Comparison of ENCODE assay signal across 1 cellular context in the genomic region with DNA sequence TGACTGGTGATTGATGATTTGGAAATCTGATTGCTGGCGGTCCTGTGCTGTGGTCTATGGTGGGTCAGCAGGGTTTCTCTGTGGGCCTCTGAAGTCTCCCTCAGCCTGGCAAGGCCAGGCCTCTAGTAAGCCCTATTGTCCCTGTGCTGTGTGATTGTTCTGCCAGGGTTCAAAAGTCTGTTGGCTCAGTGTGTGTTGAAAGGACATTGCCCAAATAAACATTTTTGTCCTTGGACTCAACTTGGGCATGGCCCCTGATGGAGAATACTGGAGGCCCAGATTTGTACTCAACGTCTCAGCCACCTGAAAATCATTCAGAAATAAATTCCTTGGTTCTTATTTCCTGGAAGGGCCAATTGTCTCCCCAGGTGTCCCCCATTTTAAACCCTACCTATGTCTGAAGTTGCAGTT.
A peak's percentile ranks its signal among the peaks of the same experiment; 100 is the strongest.
TF ChIP-seq lines count a peak whose summit lies in the region.

No MANE protein-coding gene starts in this region.

TF ChIP-seq in HepG2, 621 proteins besides CTCF, POLR2A, EP300 and RAD21 (continued from another document and continues in another):
- TF ChIP-seq, protein P1, sequence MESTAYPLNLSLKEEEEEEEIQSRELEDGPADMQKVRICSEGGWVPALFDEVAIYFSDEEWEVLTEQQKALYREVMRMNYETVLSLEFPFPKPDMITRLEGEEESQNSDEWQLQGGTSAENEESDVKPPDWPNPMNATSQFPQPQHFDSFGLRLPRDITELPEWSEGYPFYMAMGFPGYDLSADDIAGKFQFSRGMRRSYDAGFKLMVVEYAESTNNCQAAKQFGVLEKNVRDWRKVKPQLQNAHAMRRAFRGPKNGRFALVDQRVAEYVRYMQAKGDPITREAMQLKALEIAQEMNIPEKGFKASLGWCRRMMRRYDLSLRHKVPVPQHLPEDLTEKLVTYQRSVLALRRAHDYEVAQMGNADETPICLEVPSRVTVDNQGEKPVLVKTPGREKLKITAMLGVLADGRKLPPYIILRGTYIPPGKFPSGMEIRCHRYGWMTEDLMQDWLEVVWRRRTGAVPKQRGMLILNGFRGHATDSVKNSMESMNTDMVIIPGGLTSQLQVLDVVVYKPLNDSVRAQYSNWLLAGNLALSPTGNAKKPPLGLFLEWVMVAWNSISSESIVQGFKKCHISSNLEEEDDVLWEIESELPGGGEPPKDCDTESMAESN (CRISPR knock-in tag; conservative IDR thresholded peaks at IDR 0.05): 0 out of 2 replicates have a peak, but pooled peaks have one; percentile 81
- TF ChIP-seq ZNF674 (CRISPR knock-in tag; IDR thresholded peaks at IDR 0.05; ENCODE audit: low read depth) (no peak), ZNF230 (CRISPR knock-in tag; IDR thresholded peaks at IDR 0.05) (no peak), CEBPG (CRISPR knock-in tag; IDR thresholded peaks at IDR 0.05) (peak; percentile 75), GATAD2A (CRISPR knock-in tag; IDR thresholded peaks at IDR 0.05) (peak; percentile 97), NFYB (CRISPR knock-in tag; IDR thresholded peaks at IDR 0.05) (no peak), ZNF468 (CRISPR knock-in tag; IDR thresholded peaks at IDR 0.05) (no peak), JUN (CRISPR knock-in tag; IDR thresholded peaks at IDR 0.05) (peak; percentile 64; the same call in 1 of the 2 replicates), CCDC6 (CRISPR knock-in tag; IDR thresholded peaks at IDR 0.05) (0 out of 2 replicates have a peak, but pooled peaks have one; percentile 16), EHMT2 (IDR thresholded peaks at IDR 0.05; ENCODE audit: borderline replicate concordance, low read depth, low read length) (peak; percentile 92), ZNF777 (CRISPR knock-in tag; IDR thresholded peaks at IDR 0.05) (no peak), TBL1XR1 (IDR thresholded peaks at IDR 0.05; ENCODE audit: borderline replicate concordance, low read length, partially characterized antibody) (peak; percentile 83), ZNF263 (CRISPR knock-in tag; IDR thresholded peaks at IDR 0.05) (peak; percentile 18; the same call in 1 of the 2 replicates), ATF7-NPFF (CRISPR knock-in tag; IDR thresholded peaks at IDR 0.05; ENCODE audit: low read depth) (peak; percentile 26; the same call in 1 of the 2 replicates), HOXA3 (CRISPR knock-in tag; IDR thresholded peaks at IDR 0.05) (peak; percentile 85), ETV5 (CRISPR knock-in tag; IDR thresholded peaks at IDR 0.05; ENCODE audit: borderline replicate concordance) (peak; percentile 78; the same call in 1 of the 2 replicates), ZNF331 (CRISPR knock-in tag; IDR thresholded peaks at IDR 0.05) (peak; percentile 87), ZNF432 (CRISPR knock-in tag; IDR thresholded peaks at IDR 0.05; ENCODE audit: borderline replicate concordance) (no peak), BHLHE40 (IDR thresholded peaks at IDR 0.05; ENCODE audit: low read length) (0 out of 2 replicates have a peak, but pooled peaks have one; percentile 36), BORCS8-MEF2B (CRISPR knock-in tag; IDR thresholded peaks at IDR 0.05) (peak; percentile 41; the same call in 1 of the 2 replicates), HIVEP1 (CRISPR knock-in tag; IDR thresholded peaks at IDR 0.05) (no peak), KDM5A (IDR thresholded peaks at IDR 0.05; ENCODE audit: borderline replicate concordance, low read length) (no peak), ATF1 (CRISPR knock-in tag; IDR thresholded peaks at IDR 0.05) (peak; percentile 43; the same call in 1 of the 2 replicates), ZNF44 (CRISPR knock-in tag; IDR thresholded peaks at IDR 0.05) (peak; percentile 83; the same call in 1 of the 2 replicates), SAP130 (CRISPR knock-in tag; IDR thresholded peaks at IDR 0.05; ENCODE audit: low read depth) (peak; percentile 91), ZNF782 (CRISPR knock-in tag; IDR thresholded peaks at IDR 0.05; ENCODE audit: borderline replicate concordance) (no peak; the same call in 1 of the 2 replicates), SMAD3 (CRISPR knock-in tag; IDR thresholded peaks at IDR 0.05) (peak; percentile 94), ZFP41 (CRISPR knock-in tag; IDR thresholded peaks at IDR 0.05; ENCODE audit: borderline replicate concordance) (no peak), ZNF879 (CRISPR knock-in tag; IDR thresholded peaks at IDR 0.05) (no peak), KDM2A (CRISPR knock-in tag; IDR thresholded peaks at IDR 0.05; ENCODE audit: borderline replicate concordance, low read depth) (peak; percentile 54), ZFP36 (IDR thresholded peaks at IDR 0.05; ENCODE audit: borderline replicate concordance, low read depth, low read length, partially characterized antibody) (no peak), ZNF746 (CRISPR knock-in tag; IDR thresholded peaks at IDR 0.05) (peak; percentile 63; the same call in 1 of the 2 replicates), RXRB (CRISPR knock-in tag; IDR thresholded peaks at IDR 0.05; ENCODE audit: borderline replicate concordance) (peak; percentile 93), ESRRA (CRISPR knock-in tag; IDR thresholded peaks at IDR 0.05; ENCODE audit: low read depth) (peak; percentile 97), CC2D1A (CRISPR knock-in tag; IDR thresholded peaks at IDR 0.05) (no peak), MTF2 (CRISPR knock-in tag; IDR thresholded peaks at IDR 0.05; ENCODE audit: borderline replicate concordance) (no peak), ZNF7 (CRISPR knock-in tag; IDR thresholded peaks at IDR 0.05) (no peak), SAFB2 (CRISPR knock-in tag; IDR thresholded peaks at IDR 0.05; ENCODE audit: borderline replicate concordance, low read depth) (no peak), KDM1A (CRISPR knock-in tag; IDR thresholded peaks at IDR 0.05) (peak; percentile 81), PHF20 (CRISPR knock-in tag; IDR thresholded peaks at IDR 0.05) (no peak), ZNF367 (CRISPR knock-in tag; IDR thresholded peaks at IDR 0.05; ENCODE audit: borderline replicate concordance) (no peak), MAF1 (CRISPR knock-in tag; IDR thresholded peaks at IDR 0.05; ENCODE audit: borderline replicate concordance) (no peak), KLF6 (CRISPR knock-in tag; IDR thresholded peaks at IDR 0.05) (0 out of 2 replicates have a peak, but pooled peaks have one; percentile 61), ZFP82 (CRISPR knock-in tag; IDR thresholded peaks at IDR 0.05; ENCODE audit: borderline replicate concordance) (no peak), IKZF1 (IDR thresholded peaks at IDR 0.05) (no peak), REPIN1 (CRISPR knock-in tag; IDR thresholded peaks at IDR 0.05; ENCODE audit: borderline replicate concordance, low read depth) (peak; percentile 94)
- TF ChIP-seq, protein P2, sequence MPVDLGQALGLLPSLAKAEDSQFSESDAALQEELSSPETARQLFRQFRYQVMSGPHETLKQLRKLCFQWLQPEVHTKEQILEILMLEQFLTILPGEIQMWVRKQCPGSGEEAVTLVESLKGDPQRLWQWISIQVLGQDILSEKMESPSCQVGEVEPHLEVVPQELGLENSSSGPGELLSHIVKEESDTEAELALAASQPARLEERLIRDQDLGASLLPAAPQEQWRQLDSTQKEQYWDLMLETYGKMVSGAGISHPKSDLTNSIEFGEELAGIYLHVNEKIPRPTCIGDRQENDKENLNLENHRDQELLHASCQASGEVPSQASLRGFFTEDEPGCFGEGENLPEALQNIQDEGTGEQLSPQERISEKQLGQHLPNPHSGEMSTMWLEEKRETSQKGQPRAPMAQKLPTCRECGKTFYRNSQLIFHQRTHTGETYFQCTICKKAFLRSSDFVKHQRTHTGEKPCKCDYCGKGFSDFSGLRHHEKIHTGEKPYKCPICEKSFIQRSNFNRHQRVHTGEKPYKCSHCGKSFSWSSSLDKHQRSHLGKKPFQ (CRISPR knock-in tag; IDR thresholded peaks at IDR 0.05; ENCODE audit: insufficient replicate concordance): peak; percentile 75
- TF ChIP-seq, protein P3, sequence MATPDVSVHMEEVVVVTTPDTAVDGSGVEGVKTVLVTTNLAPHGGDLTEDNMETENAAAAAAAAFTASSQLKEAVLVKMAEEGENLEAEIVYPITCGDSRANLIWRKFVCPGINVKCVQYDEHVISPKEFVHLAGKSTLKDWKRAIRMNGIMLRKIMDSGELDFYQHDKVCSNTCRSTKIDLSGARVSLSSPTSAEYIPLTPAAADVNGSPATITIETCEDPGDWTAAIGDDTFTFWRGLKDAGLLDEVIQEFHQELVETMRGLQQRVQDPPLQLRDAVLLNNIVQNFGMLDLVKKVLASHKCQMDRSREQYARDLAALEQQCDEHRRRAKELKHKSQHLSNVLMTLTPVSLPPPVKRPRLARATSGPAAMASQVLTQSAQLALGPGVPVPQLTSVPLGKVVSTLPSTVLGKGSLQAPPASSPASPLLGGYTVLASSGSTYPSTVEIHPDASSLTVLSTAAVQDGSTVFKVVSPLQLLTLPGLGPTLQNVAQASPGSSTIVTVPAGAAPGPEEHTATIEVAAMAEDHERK (CRISPR knock-in tag; IDR thresholded peaks at IDR 0.05; ENCODE audit: low read depth): no peak
- TF ChIP-seq, protein P4, sequence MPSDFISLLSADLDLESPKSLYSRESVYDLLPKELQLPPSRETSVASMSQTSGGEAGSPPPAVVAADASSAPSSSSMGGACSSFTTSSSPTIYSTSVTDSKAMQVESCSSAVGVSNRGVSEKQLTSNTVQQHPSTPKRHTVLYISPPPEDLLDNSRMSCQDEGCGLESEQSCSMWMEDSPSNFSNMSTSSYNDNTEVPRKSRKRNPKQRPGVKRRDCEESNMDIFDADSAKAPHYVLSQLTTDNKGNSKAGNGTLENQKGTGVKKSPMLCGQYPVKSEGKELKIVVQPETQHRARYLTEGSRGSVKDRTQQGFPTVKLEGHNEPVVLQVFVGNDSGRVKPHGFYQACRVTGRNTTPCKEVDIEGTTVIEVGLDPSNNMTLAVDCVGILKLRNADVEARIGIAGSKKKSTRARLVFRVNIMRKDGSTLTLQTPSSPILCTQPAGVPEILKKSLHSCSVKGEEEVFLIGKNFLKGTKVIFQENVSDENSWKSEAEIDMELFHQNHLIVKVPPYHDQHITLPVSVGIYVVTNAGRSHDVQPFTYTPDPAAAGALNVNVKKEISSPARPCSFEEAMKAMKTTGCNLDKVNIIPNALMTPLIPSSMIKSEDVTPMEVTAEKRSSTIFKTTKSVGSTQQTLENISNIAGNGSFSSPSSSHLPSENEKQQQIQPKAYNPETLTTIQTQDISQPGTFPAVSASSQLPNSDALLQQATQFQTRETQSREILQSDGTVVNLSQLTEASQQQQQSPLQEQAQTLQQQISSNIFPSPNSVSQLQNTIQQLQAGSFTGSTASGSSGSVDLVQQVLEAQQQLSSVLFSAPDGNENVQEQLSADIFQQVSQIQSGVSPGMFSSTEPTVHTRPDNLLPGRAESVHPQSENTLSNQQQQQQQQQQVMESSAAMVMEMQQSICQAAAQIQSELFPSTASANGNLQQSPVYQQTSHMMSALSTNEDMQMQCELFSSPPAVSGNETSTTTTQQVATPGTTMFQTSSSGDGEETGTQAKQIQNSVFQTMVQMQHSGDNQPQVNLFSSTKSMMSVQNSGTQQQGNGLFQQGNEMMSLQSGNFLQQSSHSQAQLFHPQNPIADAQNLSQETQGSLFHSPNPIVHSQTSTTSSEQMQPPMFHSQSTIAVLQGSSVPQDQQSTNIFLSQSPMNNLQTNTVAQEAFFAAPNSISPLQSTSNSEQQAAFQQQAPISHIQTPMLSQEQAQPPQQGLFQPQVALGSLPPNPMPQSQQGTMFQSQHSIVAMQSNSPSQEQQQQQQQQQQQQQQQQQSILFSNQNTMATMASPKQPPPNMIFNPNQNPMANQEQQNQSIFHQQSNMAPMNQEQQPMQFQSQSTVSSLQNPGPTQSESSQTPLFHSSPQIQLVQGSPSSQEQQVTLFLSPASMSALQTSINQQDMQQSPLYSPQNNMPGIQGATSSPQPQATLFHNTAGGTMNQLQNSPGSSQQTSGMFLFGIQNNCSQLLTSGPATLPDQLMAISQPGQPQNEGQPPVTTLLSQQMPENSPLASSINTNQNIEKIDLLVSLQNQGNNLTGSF (CRISPR knock-in tag; IDR thresholded peaks at IDR 0.05): no peak
- TF ChIP-seq, protein P5, sequence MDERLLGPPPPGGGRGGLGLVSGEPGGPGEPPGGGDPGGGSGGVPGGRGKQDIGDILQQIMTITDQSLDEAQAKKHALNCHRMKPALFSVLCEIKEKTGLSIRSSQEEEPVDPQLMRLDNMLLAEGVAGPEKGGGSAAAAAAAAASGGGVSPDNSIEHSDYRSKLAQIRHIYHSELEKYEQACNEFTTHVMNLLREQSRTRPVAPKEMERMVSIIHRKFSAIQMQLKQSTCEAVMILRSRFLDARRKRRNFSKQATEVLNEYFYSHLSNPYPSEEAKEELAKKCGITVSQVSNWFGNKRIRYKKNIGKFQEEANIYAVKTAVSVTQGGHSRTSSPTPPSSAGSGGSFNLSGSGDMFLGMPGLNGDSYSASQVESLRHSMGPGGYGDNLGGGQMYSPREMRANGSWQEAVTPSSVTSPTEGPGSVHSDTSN (CRISPR knock-in tag; IDR thresholded peaks at IDR 0.05): no peak
- TF ChIP-seq, protein P6, sequence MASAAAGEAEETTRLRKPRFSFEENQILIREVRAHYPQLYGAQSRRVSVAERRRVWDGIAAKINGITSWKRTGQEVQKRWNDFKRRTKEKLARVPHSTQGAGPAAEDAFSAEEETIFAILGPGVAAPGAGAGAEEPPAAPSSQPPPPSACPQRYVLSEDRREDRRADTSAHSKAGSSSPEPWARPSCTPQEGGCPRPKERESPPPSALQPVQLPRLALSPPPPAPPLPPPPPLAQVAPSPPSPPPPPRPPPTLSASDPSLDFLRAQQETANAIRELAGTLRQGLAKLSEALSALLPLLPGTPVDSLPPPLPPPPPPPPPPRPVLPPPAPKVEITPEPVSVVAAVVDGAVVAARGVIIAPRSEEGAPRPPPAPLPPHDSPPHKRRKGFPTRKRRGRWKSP (CRISPR knock-in tag; IDR thresholded peaks at IDR 0.05): peak; percentile 64; the same call in 1 of the 2 replicates
- TF ChIP-seq, protein P7, sequence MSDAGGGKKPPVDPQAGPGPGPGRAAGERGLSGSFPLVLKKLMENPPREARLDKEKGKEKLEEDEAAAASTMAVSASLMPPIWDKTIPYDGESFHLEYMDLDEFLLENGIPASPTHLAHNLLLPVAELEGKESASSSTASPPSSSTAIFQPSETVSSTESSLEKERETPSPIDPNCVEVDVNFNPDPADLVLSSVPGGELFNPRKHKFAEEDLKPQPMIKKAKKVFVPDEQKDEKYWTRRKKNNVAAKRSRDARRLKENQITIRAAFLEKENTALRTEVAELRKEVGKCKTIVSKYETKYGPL (CRISPR knock-in tag; IDR thresholded peaks at IDR 0.05): no peak
- TF ChIP-seq, protein P8, sequence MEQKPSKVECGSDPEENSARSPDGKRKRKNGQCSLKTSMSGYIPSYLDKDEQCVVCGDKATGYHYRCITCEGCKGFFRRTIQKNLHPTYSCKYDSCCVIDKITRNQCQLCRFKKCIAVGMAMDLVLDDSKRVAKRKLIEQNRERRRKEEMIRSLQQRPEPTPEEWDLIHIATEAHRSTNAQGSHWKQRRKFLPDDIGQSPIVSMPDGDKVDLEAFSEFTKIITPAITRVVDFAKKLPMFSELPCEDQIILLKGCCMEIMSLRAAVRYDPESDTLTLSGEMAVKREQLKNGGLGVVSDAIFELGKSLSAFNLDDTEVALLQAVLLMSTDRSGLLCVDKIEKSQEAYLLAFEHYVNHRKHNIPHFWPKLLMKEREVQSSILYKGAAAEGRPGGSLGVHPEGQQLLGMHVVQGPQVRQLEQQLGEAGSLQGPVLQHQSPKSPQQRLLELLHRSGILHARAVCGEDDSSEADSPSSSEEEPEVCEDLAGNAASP (CRISPR knock-in tag; IDR thresholded peaks at IDR 0.05; ENCODE audit: borderline replicate concordance): peak; percentile 93
